1 cellular context compared by ENCODE assay signal in the genomic region with DNA sequence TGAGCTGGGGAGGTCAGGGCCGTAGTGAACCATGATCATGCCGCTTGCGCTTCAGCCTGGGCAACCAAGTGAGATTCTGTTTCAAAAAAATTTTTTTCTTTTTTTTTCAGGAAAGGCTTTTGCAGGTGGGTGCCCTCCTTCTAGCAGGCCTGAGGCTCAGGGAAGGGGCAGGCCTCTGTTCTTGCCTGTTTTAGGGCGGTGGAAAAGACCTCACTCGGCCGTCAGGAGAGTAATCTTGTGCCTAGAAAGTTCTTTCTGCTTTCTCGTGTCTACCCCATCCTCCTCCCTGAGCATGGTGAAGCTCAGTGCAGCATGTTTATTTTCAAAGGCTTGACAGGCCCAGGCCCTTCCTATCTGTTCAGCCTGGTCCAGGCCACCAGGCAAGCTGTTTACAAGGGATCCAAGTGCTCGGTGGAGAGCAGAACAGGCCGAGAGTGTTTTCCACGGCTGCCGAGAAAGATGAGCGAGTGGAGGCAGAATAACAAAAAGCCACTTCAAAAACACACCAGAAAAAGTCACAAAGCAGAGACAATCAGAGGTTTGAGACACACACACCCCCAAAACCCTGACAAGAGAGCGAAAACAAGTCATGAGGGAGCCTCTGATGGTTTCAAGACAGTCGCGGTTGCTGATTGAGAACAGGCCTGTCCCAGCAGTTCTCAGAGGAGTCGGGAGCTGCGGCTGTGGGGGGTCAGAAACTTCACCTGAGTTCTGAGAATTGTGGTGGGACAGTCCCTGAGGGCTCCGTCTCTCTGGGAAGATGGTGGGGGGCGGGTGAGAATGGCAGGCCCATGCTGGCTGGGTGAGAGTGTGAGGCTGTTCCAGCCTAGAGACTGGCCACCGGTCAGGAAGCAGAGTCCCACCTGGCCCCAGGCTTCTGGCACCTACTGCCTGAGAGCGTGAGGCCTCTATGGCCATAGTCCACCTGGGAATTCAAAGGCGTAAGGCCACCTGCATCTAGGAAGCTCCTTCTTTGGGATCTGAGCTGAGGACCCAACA.
TF ChIP-seq lines count a peak whose summit lies in the region.

No MANE protein-coding gene starts in this region.

TF ChIP-seq in GM23338, 12 proteins besides CTCF, POLR2A, EP300 and RAD21:
- TF ChIP-seq CREB1 (CRISPR knock-in tag; IDR thresholded peaks at IDR 0.05; ENCODE audit: low read depth), result no peak
- no peak for TF ChIP-seq EZH2phosphoT487 (IDR thresholded peaks at IDR 0.05; ENCODE audit: unreplicated experiment)
- TF ChIP-seq, protein P1, sequence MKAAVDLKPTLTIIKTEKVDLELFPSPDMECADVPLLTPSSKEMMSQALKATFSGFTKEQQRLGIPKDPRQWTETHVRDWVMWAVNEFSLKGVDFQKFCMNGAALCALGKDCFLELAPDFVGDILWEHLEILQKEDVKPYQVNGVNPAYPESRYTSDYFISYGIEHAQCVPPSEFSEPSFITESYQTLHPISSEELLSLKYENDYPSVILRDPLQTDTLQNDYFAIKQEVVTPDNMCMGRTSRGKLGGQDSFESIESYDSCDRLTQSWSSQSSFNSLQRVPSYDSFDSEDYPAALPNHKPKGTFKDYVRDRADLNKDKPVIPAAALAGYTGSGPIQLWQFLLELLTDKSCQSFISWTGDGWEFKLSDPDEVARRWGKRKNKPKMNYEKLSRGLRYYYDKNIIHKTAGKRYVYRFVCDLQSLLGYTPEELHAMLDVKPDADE (IDR thresholded peaks at IDR 0.05), result no peak
- no peak for TF ChIP-seq EZH2 (IDR thresholded peaks at IDR 0.05; ENCODE audit: low read depth, unreplicated experiment)
- TF ChIP-seq, protein P2, sequence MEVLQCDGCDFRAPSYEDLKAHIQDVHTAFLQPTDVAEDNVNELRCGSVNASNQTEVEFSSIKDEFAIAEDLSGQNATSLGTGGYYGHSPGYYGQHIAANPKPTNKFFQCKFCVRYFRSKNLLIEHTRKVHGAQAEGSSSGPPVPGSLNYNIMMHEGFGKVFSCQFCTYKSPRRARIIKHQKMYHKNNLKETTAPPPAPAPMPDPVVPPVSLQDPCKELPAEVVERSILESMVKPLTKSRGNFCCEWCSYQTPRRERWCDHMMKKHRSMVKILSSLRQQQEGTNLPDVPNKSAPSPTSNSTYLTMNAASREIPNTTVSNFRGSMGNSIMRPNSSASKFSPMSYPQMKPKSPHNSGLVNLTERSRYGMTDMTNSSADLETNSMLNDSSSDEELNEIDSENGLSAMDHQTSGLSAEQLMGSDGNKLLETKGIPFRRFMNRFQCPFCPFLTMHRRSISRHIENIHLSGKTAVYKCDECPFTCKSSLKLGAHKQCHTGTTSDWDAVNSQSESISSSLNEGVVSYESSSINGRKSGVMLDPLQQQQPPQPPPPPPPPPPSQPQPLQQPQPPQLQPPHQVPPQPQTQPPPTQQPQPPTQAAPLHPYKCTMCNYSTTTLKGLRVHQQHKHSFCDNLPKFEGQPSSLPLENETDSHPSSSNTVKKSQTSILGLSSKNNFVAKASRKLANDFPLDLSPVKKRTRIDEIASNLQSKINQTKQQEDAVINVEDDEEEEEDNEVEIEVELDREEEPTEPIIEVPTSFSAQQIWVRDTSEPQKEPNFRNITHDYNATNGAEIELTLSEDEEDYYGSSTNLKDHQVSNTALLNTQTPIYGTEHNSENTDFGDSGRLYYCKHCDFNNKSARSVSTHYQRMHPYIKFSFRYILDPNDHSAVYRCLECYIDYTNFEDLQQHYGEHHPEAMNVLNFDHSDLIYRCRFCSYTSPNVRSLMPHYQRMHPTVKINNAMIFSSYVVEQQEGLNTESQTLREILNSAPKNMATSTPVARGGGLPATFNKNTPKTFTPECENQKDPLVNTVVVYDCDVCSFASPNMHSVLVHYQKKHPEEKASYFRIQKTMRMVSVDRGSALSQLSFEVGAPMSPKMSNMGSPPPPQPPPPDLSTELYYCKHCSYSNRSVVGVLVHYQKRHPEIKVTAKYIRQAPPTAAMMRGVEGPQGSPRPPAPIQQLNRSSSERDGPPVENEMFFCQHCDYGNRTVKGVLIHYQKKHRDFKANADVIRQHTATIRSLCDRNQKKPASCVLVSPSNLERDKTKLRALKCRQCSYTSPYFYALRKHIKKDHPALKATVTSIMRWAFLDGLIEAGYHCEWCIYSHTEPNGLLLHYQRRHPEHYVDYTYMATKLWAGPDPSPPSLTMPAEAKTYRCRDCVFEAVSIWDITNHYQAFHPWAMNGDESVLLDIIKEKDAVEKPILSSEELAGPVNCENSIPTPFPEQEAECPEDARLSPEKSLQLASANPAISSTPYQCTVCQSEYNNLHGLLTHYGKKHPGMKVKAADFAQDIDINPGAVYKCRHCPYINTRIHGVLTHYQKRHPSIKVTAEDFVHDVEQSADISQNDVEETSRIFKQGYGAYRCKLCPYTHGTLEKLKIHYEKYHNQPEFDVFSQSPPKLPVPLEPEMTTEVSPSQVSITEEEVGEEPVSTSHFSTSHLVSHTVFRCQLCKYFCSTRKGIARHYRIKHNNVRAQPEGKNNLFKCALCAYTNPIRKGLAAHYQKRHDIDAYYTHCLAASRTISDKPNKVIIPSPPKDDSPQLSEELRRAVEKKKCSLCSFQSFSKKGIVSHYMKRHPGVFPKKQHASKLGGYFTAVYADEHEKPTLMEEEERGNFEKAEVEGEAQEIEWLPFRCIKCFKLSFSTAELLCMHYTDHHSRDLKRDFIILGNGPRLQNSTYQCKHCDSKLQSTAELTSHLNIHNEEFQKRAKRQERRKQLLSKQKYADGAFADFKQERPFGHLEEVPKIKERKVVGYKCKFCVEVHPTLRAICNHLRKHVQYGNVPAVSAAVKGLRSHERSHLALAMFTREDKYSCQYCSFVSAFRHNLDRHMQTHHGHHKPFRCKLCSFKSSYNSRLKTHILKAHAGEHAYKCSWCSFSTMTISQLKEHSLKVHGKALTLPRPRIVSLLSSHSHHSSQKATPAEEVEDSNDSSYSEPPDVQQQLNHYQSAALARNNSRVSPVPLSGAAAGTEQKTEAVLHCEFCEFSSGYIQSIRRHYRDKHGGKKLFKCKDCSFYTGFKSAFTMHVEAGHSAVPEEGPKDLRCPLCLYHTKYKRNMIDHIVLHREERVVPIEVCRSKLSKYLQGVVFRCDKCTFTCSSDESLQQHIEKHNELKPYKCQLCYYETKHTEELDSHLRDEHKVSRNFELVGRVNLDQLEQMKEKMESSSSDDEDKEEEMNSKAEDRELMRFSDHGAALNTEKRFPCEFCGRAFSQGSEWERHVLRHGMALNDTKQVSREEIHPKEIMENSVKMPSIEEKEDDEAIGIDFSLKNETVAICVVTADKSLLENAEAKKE (CRISPR knock-in tag; IDR thresholded peaks at IDR 0.05), result no peak
TF ChIP-seq in GM23338: peak in this region for 0.
